ENCODE assay signal across 23 cellular contexts in genomic region chr2:172513524-172513900, GRCh38.
"Had no signal": no experiment of that assay in that cellular context is flagged by ENCODE, and none has a peak within 500 bp of the region (broad histone marks: within the 10 kb centered on the region; RNA-seq: fewer than 3 reads in every experiment).

No MANE protein-coding gene starts in this region.

- H3K27me3 Mint-ChIP-seq: activated naive CD8-positive, alpha-beta T cell; central memory CD8-positive, alpha-beta T cell; stimulated activated naive CD8-positive, alpha-beta T cell treated with anti-CD3 and anti-CD28 coated beads, Interleukin-15, Interleukin-2, amounts not matched to agents 100 ng/mL and 50 ng/mL, for 24 hours had no signal

- H3K36me3 ChIP-seq: breast epithelium, gastrocnemius medialis, left lung, pancreas, thyroid gland, upper lobe of right lung had no signal

- H3K27ac ChIP-seq: breast epithelium, esophagus squamous epithelium, gastrocnemius medialis, left lung, pancreas, thyroid gland, upper lobe of right lung had no signal

- H3K27ac Mint-ChIP-seq: activated CD8-positive, alpha-beta T cell treated with anti-CD3 and anti-CD28 coated beads, Interleukin-2, amount 10 ng/mL, durations not matched to agents 7 days and 5 days; activated naive CD8-positive, alpha-beta T cell; mesothelial cell of epicardium; nephron; stimulated activated naive CD8-positive, alpha-beta T cell treated with anti-CD3 and anti-CD28 coated beads, Interleukin-15, Interleukin-2, amounts not matched to agents 100 ng/mL and 50 ng/mL, for 24 hours had no signal

- H3K27me3 ChIP-seq: breast epithelium, esophagus squamous epithelium, gastrocnemius medialis, left lung, pancreas, thyroid gland, upper lobe of right lung had no signal

- ATAC-seq: activated CD8-positive, alpha-beta T cell treated with anti-CD3 and anti-CD28 coated beads, Interleukin-2, amount 10 ng/mL, durations not matched to agents 7 days and 5 days; gastrocnemius medialis; left lung had no signal

- H3K9me3 ChIP-seq: thyroid gland had no signal

- H3K4me3 ChIP-seq: breast epithelium, esophagus squamous epithelium, gastrocnemius medialis, left lung, lung, pancreas, thyroid gland, upper lobe of right lung had no signal

- H3K4me1 Mint-ChIP-seq: mesothelial cell of epicardium, nephron had no signal

- H3K4me3 Mint-ChIP-seq: activated CD8-positive, alpha-beta T cell treated with anti-CD3 and anti-CD28 coated beads, Interleukin-2, amount 10 ng/mL, durations not matched to agents 7 days and 5 days; activated naive CD8-positive, alpha-beta T cell; central memory CD8-positive, alpha-beta T cell; mesothelial cell of epicardium; nephron; stimulated activated naive CD8-positive, alpha-beta T cell treated with anti-CD3 and anti-CD28 coated beads, Interleukin-15, Interleukin-2, amounts not matched to agents 100 ng/mL and 50 ng/mL, for 24 hours had no signal

- H3K4me1 ChIP-seq: breast epithelium, esophagus squamous epithelium, gastrocnemius medialis, left lung, pancreas, thyroid gland, upper lobe of right lung had no signal

- DNase-seq: activated CD4-positive, alpha-beta T cell treated with anti-CD3 and anti-CD28 coated beads for 1 hour; activated CD4-positive, alpha-beta T cell treated with anti-CD3 and anti-CD28 coated beads, Interleukin-2, amount 50 U/mL, for 1 hour; activated CD8-positive, alpha-beta T cell treated with anti-CD3 and anti-CD28 coated beads, Interleukin-2, amount 10 ng/mL, durations not matched to agents 7 days and 5 days; activated naive CD4-positive, alpha-beta T cell; activated T-cell treated with anti-CD3 and anti-CD28 coated beads, Interleukin-2, amount 50 U/mL, for 1 hour; amniotic stem cell; effector memory CD4-positive, alpha-beta T cell; esophagus squamous epithelium; gastrocnemius medialis; kidney glomerular epithelial cell; pancreas; stimulated activated CD4-positive, alpha-beta T cell treated with anti-CD3 and anti-CD28 coated beads, Interleukin-12 subunit alpha, Interleukin-12 subunit beta, amount 100 ng/mL, for 4 hours; stimulated activated CD4-positive, alpha-beta T cell treated with anti-CD3 and anti-CD28 coated beads, Interleukin-4, amount 100 ng/mL, for 4 hours; upper lobe of right lung had no signal
